Comparison of ENCODE assay signal across 28 cellular contexts in genomic region chr19:57870225-57870624, GRCh38.
"Had no signal": no experiment of that assay in that cellular context is flagged by ENCODE, and none has a peak within 500 bp of the region (broad histone marks: within the 10 kb centered on the region; RNA-seq: fewer than 3 reads in every experiment).

No MANE protein-coding gene starts in this region.

- H3K4me1 Mint-ChIP-seq: immature natural killer cell; nephron; neural progenitor cell; stimulated activated naive B cell treated with anti-CD40 and anti-IgM and Interleukin-4, amounts not matched to agents 10 μg/mL and 1 μg/mL and 100 μg/mL, for 72 hours had no signal

- H3K4me1 ChIP-seq: neural progenitor cell, parathyroid adenoma, right atrium auricular region, stomach, testis, thyroid gland, transverse colon, upper lobe of right lung had no signal

- H3K4me3 ChIP-seq: left ventricle myocardium inferior, lung, neural progenitor cell, right atrium auricular region, skin epidermis, stomach, testis, thyroid gland, transverse colon, upper lobe of right lung had no signal

- H3K9ac ChIP-seq: neural progenitor cell, parathyroid adenoma had no signal

- DNase-seq: hypothalamus; immature natural killer cell; kidney; left ventricle myocardium inferior; mesendoderm; naive thymus-derived CD8-positive, alpha-beta T cell; occipital lobe; stimulated activated CD4-positive, alpha-beta T cell treated with anti-CD3 and anti-CD28 coated beads, Interleukin-12 subunit alpha, Interleukin-12 subunit beta, amount 100 ng/mL, for 4 hours; stimulated activated CD4-positive, alpha-beta T cell treated with anti-CD3 and anti-CD28 coated beads, Interleukin-15, amount 100 ng/mL, for 24 hours; stimulated activated CD4-positive, alpha-beta T cell treated with anti-CD3 and anti-CD28 coated beads, Interleukin-2, amount 100 ng/mL, for 24 hours; stimulated activated CD4-positive, alpha-beta T cell treated with anti-CD3 and anti-CD28 coated beads, Interleukin-4, amount 100 ng/mL, for 1 hour; stimulated activated naive B cell treated with anti-CD40 and anti-IgM and Interleukin-4, amounts not matched to agents 10 μg/mL and 1 μg/mL and 100 μg/mL, for 72 hours; stimulated activated naive CD8-positive, alpha-beta T cell treated with anti-CD3 and anti-CD28 coated beads, Interleukin-15, Interleukin-2, amounts not matched to agents 100 U/mL and 50 U/mL, for 24 hours; stomach; testis; thyroid gland; transverse colon; upper lobe of right lung had no signal

- H2AFZ ChIP-seq: neural progenitor cell, parathyroid adenoma had no signal

- H3K27me3 ChIP-seq: neural progenitor cell, neutrophil, right atrium auricular region, stomach, testis, thyroid gland, transverse colon, upper lobe of right lung had no signal

- H3K27ac Mint-ChIP-seq: immature natural killer cell, nephron, neural progenitor cell had no signal

- H3K9me3 ChIP-seq: testis, thyroid gland had no signal

- ATAC-seq: naive thymus-derived CD8-positive, alpha-beta T cell; sciatic nerve; stimulated activated naive B cell treated with anti-CD40 and anti-IgM and Interleukin-4, amounts not matched to agents 10 μg/mL and 1 μg/mL and 100 μg/mL, for 72 hours; stimulated activated naive CD8-positive, alpha-beta T cell treated with anti-CD3 and anti-CD28 coated beads, Interleukin-15, Interleukin-2, amounts not matched to agents 100 U/mL and 50 U/mL, for 24 hours; upper lobe of right lung had no signal

- H3K27me3 Mint-ChIP-seq: naive thymus-derived CD8-positive, alpha-beta T cell; stimulated activated naive B cell treated with anti-CD40 and anti-IgM and Interleukin-4, amounts not matched to agents 10 μg/mL and 1 μg/mL and 100 μg/mL, for 72 hours had no signal

- H3K4me2 ChIP-seq: neural progenitor cell had no signal

- H3K27ac ChIP-seq: left ventricle myocardium inferior, neural progenitor cell, neutrophil, parathyroid adenoma, right atrium auricular region, skin epidermis, stomach, testis, thyroid gland, transverse colon, upper lobe of right lung had no signal

- FAIRE-seq: islet of Langerhans, kidney, urothelium cell line had no signal

- H3K4me3 Mint-ChIP-seq: naive thymus-derived CD8-positive, alpha-beta T cell; nephron; neural progenitor cell had no signal
